In the genomic region with DNA sequence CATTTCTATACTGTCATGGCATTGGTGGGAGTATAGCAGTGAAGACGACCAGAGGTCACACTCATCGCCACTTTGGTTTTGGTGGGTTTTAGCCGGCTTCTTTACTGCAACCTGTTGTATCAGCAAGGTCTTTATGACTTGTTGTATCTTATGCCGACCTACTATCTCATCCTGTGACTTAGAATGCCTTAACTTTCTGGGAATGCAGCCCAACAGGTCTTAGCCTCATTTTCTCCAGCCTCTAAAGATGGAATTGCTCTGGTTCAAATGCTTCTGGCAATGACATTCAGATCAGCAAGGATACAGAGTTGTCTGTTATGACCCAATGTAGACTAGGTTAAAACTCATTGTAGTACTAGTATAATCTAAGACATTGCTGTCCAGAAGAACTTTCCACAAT, we compare ENCODE assay signal across 10 cellular contexts. TPM values are rescaled to one million over a fixed set of nuclear protein-coding genes. Genes with fewer than 3 reads are reported as not detected.
"Had no signal": no experiment of that assay in that cellular context is flagged by ENCODE, and none has a peak within 500 bp of the region (broad histone marks: within the 10 kb centered on the region; RNA-seq: fewer than 3 reads in every experiment).

No MANE protein-coding gene starts in this region.

- H2AFZ ChIP-seq: GM23338 had no signal

- H3K4me3 ChIP-seq: GM23338 had no signal

- DNase-seq: H9, HCEC 1CT, HFFc6, KBM-7 had no signal

- H3K9ac ChIP-seq: KMS-11 had no signal

- H3K4me2 ChIP-seq: GM23338, KMS-11 had no signal

- H3K27ac ChIP-seq: HL-60, KMS-11 had no signal

- ATAC-seq: GM23338, HepG2 had no signal

RNA-seq across cellular contexts. Expression of gene LRTM1, which starts 54.9 kb away (rescaled TPM):
- polyA plus RNA-seq: H1, HepG2, IgD-negative memory B cell had no signal
